In genomic region chr1:93599479-93599878, GRCh38 we compare ENCODE assay signal across 16 cellular contexts.
DNase-seq lines count a peak whose midpoint lies in the region; ATAC-seq, FAIRE-seq and TF ChIP-seq lines count a peak whose summit lies in the region.
"Had no signal": no experiment of that assay in that cellular context is flagged by ENCODE, and none has a peak within 500 bp of the region (broad histone marks: within the 10 kb centered on the region; RNA-seq: fewer than 3 reads in every experiment).

No MANE protein-coding gene starts in this region.

- POLR2A ChIA-PET in RWPE1 (lab: Yijun Ruan, JAX; ENCODE audit: low non-redundant PET), result interaction anchor here (0.6 kb wide), 1 partner anchor 34 kb away, joined by 3 read pairs; no protein-coding TSS in a partner anchor
- POLR2A ChIA-PET in MCF 10A (lab: Yijun Ruan, JAX), result interaction anchor here (0.8 to 3.8 kb wide), 8 partner anchors 13 to 280 kb away, joined by 3 to 33 read pairs (median 3); partner anchors contain the start of gene DNTTIP2
- POLR2A ChIA-PET in HepG2 (lab: Yijun Ruan, JAX), result interaction anchor here (3.2 to 4.8 kb wide), 2 partner anchors 7 to 18 kb away, joined by 13 to 25 read pairs; no protein-coding TSS in a partner anchor
- POLR2A ChIA-PET in activated CD8-positive, alpha-beta T cell treated with anti-CD3 and anti-CD28 coated beads for 36 hours (lab: Charles Lee), result no interaction called here

- H3K27ac Mint-ChIP-seq in MCF 10A (ENCODE audit: low read depth, unreplicated experiment), result peak overlapping the region; percentile 52
- no peak overlapping the region for H3K27ac Mint-ChIP-seq in activated CD8-positive, alpha-beta T cell treated with anti-CD3 and anti-CD28 coated beads for 36 hours
- H3K27ac Mint-ChIP-seq: GM23338 had no signal

- peaks cover 64% of the 10 kb centered on the region for H3K4me1 Mint-ChIP-seq in MCF 10A (ENCODE audit: insufficient read depth, unreplicated experiment)
- H3K4me1 Mint-ChIP-seq in activated CD8-positive, alpha-beta T cell treated with anti-CD3 and anti-CD28 coated beads for 36 hours (ENCODE audit: low read depth), result no peaks in the 10 kb centered on the region
- H3K4me1 Mint-ChIP-seq: CD14-positive monocyte had no signal

- no peak for TF ChIP-seq CTCF in RWPE1 (conservative IDR thresholded peaks at IDR 0.05; ENCODE audit: low read depth)
- no peak for TF ChIP-seq CTCF in MCF 10A (IDR thresholded peaks at IDR 0.05; ENCODE audit: unreplicated experiment)
- TF ChIP-seq CTCF in HepG2 (CRISPR knock-in tag; IDR thresholded peaks at IDR 0.05), result no peak
- no peak for TF ChIP-seq CTCF in activated CD8-positive, alpha-beta T cell treated with anti-CD3 and anti-CD28 coated beads for 36 hours (IDR thresholded peaks at IDR 0.05)

- TF ChIP-seq POLR2A in HepG2 (IDR thresholded peaks at IDR 0.05; ENCODE audit: insufficient read depth in 1 of 2, low read depth in 2 of 2, low read length in 2 of 2), result no peak

- peak overlapping the region; percentile 93 for H3K27ac ChIP-seq in RWPE1
- no peak overlapping the region for H3K27ac ChIP-seq in HepG2 (ENCODE audit: extremely low read length, insufficient read depth, low read length)
- peak overlapping the region; percentile 68 for H3K27ac ChIP-seq in skeletal muscle tissue (ENCODE audit: low read depth, low read length)

- H2AFZ ChIP-seq in HepG2 (ENCODE audit: low read length), result no peak overlapping the region
- H2AFZ ChIP-seq: GM23338, PC-9 had no signal

- no peak overlapping the region for H3K4me3 Mint-ChIP-seq in MCF 10A (ENCODE audit: unreplicated experiment)
- H3K4me3 Mint-ChIP-seq in activated CD8-positive, alpha-beta T cell treated with anti-CD3 and anti-CD28 coated beads for 36 hours, result no peak overlapping the region
- H3K4me3 Mint-ChIP-seq: GM23338 had no signal

- H3K4me1 ChIP-seq in HepG2 (ENCODE audit: insufficient read depth, low read length) (peaks cover 73% of the 10 kb centered on the region), skeletal muscle tissue (ENCODE audit: control insufficient read depth in 3 of 3, insufficient read depth in 3 of 3, low read length in 3 of 3) (peaks cover 74 to 84% (median 80%) of the 10 kb centered on the region in 3 donors)

- TF ChIP-seq EP300 in HepG2 (IDR thresholded peaks at IDR 0.05; ENCODE audit: low read depth in 2 of 2, low read length in 2 of 2) (no peak), HepG2 (CRISPR knock-in tag; IDR thresholded peaks at IDR 0.05; ENCODE audit: borderline replicate concordance) (no peak)

- H3K27me3 Mint-ChIP-seq in MCF 10A (ENCODE audit: insufficient read depth, unreplicated experiment), result no peaks in the 10 kb centered on the region
- H3K27me3 Mint-ChIP-seq in activated CD8-positive, alpha-beta T cell treated with anti-CD3 and anti-CD28 coated beads for 36 hours, result peaks cover 1% of the 10 kb centered on the region

- peaks cover 19% of the 10 kb centered on the region; the same call in 1 of the 2 replicates for H4K20me1 ChIP-seq in HepG2 (ENCODE audit: insufficient read depth, low read length)

- in situ Hi-C loops in HepG2 (cut with HindIII; ENCODE audit: extremely low pct_ligation_motif_present, low pct_unique_long_range_greater_than_20kb), result no loop called here

- no peak overlapping the region for H3K4me3 ChIP-seq in HepG2 (replicated peaks in 1 of 3; ENCODE audit: insufficient read depth in 1 of 3, low read depth in 2 of 3, low read length in 3 of 3)
- H3K4me3 ChIP-seq in skeletal muscle tissue (ENCODE audit: low read length in 3 of 3), result no peak overlapping the region
- H3K4me3 ChIP-seq: GM23338, PC-9 had no signal

- TF ChIP-seq RAD21 in HepG2 (CRISPR knock-in tag; IDR thresholded peaks at IDR 0.05), result no peak

- CTCF ChIA-PET in RWPE1 (lab: Yijun Ruan, JAX), result no interaction called here
- CTCF ChIA-PET in MCF 10A (lab: Yijun Ruan, JAX), result interaction anchor here (0.7 to 2.5 kb wide), 4 partner anchors 8 to 221 kb away, joined by 3 to 7 read pairs (median 6); no protein-coding TSS in a partner anchor
- CTCF ChIA-PET in HepG2 (lab: Yijun Ruan, JAX; ENCODE audit: low intra/inter-chr PET ratio, low total read pairs), result no interaction called here
- CTCF ChIA-PET in activated CD8-positive, alpha-beta T cell treated with anti-CD3 and anti-CD28 coated beads for 36 hours (lab: Charles Lee), result no interaction called here

- intact Hi-C loops in MCF 10A (cut with micrococcal nuclease) (no loop called here), HepG2 (cut with micrococcal nuclease; ENCODE audit: unreplicated experiment) (no loop called here)
- intact Hi-C loops in activated CD8-positive, alpha-beta T cell treated with anti-CD3 and anti-CD28 coated beads for 36 hours (cut with micrococcal nuclease), result no loop called here

- H3K9me3 ChIP-seq in HepG2 (ENCODE audit: low read length), result no peaks in the 10 kb centered on the region
- H3K9me3 ChIP-seq in skeletal muscle tissue (ENCODE audit: control insufficient read depth in 3 of 3, low read length in 3 of 3), result no peaks in the 10 kb centered on the region

- BruUV-seq in MCF 10A (replicated peaks; lab: Mats Ljungman, UMichigan) (no TSS peak), HepG2 (replicated peaks; lab: Mats Ljungman, UMichigan) (no TSS peak)

- no peak for DNase-seq in RWPE1 (ENCODE audit: low spot score)
- no peak for DNase-seq in MCF 10A (ENCODE audit: unreplicated experiment)
- DNase-seq in HepG2 (ENCODE audit: low spot score), result no peak
- DNase-seq in activated CD8-positive, alpha-beta memory T cell treated with anti-CD3 and anti-CD28 coated beads, Interleukin-2, amount 50 U/mL, for 4 hours, result no peak
- no peak for DNase-seq in activated CD4-positive, alpha-beta T cell treated with anti-CD3 and anti-CD28 coated beads for 1 hour
- no peak for DNase-seq in activated CD8-positive, alpha-beta T cell treated with anti-CD3 and anti-CD28 coated beads for 36 hours
- DNase-seq: AML-193, KG1, NCI-H1436, NCI-H2029, PC-9 had no signal

- H3K27me3 ChIP-seq in HepG2 (ENCODE audit: control insufficient read depth in 1 of 2, insufficient read depth in 2 of 2, low read length in 2 of 2) (no peaks in the 10 kb centered on the region), skeletal muscle tissue (ENCODE audit: control insufficient read depth in 3 of 3, insufficient read depth in 3 of 3, low read length in 3 of 3) (no peaks in the 10 kb centered on the region)

- H3K4me2 ChIP-seq in HepG2 (ENCODE audit: low read depth, low read length), result no peak overlapping the region
- H3K4me2 ChIP-seq: GM23338, PC-9 had no signal

- no peaks in the 10 kb centered on the region for H3K9me3 Mint-ChIP-seq in MCF 10A (ENCODE audit: unreplicated experiment)
- H3K9me3 Mint-ChIP-seq in activated CD8-positive, alpha-beta T cell treated with anti-CD3 and anti-CD28 coated beads for 36 hours, result no peaks in the 10 kb centered on the region
- H3K9me3 Mint-ChIP-seq: CD14-positive monocyte, GM23338 had no signal

- no peak for FAIRE-seq in HepG2 (lab: Jason Lieb, UNC)

- peaks cover 23 to 81% of the 10 kb centered on the region in 2 experiments for H3K36me3 ChIP-seq in HepG2 (replicated peaks in 1 of 2; ENCODE audit: control insufficient read depth in 1 of 2, insufficient read depth in 2 of 2, low read length in 2 of 2)
- no peaks in the 10 kb centered on the region for H3K36me3 ChIP-seq in skeletal muscle tissue (ENCODE audit: control insufficient read depth in 3 of 3, insufficient read depth in 3 of 3, low read length in 3 of 3)

- peaks cover 37% of the 10 kb centered on the region for H3K79me2 ChIP-seq in HepG2 (ENCODE audit: insufficient read depth, low read length)

- H3K9ac ChIP-seq in HepG2 (ENCODE audit: insufficient read depth, low read depth, low read length), result no peak overlapping the region
- H3K9ac ChIP-seq in skeletal muscle tissue (ENCODE audit: low read depth in 1 of 3, low read length in 3 of 3), result peak overlapping the region in 1 of 3 donors; percentile 47

- ATAC-seq in HepG2, result no peak
- ATAC-seq in activated CD8-positive, alpha-beta T cell treated with anti-CD3 and anti-CD28 coated beads for 36 hours, result no peak
- ATAC-seq: GM23338, HCT116, Right ventricle myocardium inferior had no signal

- peaks cover 34% of the 10 kb centered on the region for H3K36me3 Mint-ChIP-seq in MCF 10A (ENCODE audit: insufficient read depth, unreplicated experiment)
- H3K36me3 Mint-ChIP-seq in activated CD8-positive, alpha-beta T cell treated with anti-CD3 and anti-CD28 coated beads for 36 hours (ENCODE audit: low read depth), result no peaks in the 10 kb centered on the region
- H3K36me3 Mint-ChIP-seq: CD14-positive monocyte had no signal

- 92% methylated on average over 6 of the region's 6 CpGs for WGBS in HepG2 (ENCODE audit: low lambda C conversion rate)

TF ChIP-seq in HepG2, 621 proteins besides CTCF, POLR2A, EP300 and RAD21:
- TF ChIP-seq GABPB1 (CRISPR knock-in tag; IDR thresholded peaks at IDR 0.05) (no peak), RBFOX2 (IDR thresholded peaks at IDR 0.05; ENCODE audit: low read depth, low read length) (peak; percentile 35; the same call in 1 of the 2 replicates)
